Comparison of ENCODE assay signal across 13 cellular contexts in the genomic region with DNA sequence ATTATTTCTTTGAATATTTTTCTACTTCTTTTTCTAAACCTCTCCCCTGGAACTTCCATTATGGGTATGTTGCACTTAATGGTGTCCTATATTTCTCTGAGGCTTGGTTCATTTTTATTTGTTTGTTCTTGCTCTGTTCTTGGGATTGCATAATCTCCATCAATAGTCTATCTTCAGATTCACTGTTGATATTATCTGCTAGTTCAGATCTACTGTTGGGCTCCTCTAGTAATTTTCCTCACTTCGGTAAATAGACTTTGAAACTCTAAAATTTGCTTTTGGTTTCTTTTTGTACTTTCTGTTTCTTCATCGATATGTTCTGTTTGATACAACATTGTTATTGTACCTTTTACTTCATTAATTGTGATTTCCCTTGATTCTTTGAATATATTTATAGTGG.
"Had no signal": no experiment of that assay in that cellular context is flagged by ENCODE, and none has a peak within 500 bp of the region (broad histone marks: within the 10 kb centered on the region; RNA-seq: fewer than 3 reads in every experiment).

No MANE protein-coding gene starts in this region.

- FAIRE-seq: bronchial epithelial cell, pancreas, small intestine had no signal

- H3K27me3 Mint-ChIP-seq: activated naive CD8-positive, alpha-beta T cell treated with anti-CD3 and anti-CD28 coated beads for 36 hours had no signal

- H3K27ac Mint-ChIP-seq: activated naive CD8-positive, alpha-beta T cell treated with anti-CD3 and anti-CD28 coated beads for 36 hours; neural progenitor cell had no signal

- H3K9ac ChIP-seq: neural progenitor cell had no signal

- H3K4me1 Mint-ChIP-seq: neural progenitor cell had no signal

- H3K27ac ChIP-seq: ascending aorta, esophagus squamous epithelium, foreskin keratinocyte, neural progenitor cell, pancreas, tibial nerve, vagina had no signal

- H3K4me1 ChIP-seq: ascending aorta, foreskin keratinocyte, neural progenitor cell, vagina had no signal

- DNase-seq: activated CD4-positive, alpha-beta T cell treated with anti-CD3 and anti-CD28 coated beads for 1 hour; activated naive CD8-positive, alpha-beta T cell treated with anti-CD3 and anti-CD28 coated beads for 36 hours; esophagus squamous epithelium; foreskin keratinocyte; head of caudate nucleus; islet precursor cell; pancreas; small intestine had no signal

- H3K4me3 Mint-ChIP-seq: activated naive CD8-positive, alpha-beta T cell treated with anti-CD3 and anti-CD28 coated beads for 36 hours; neural progenitor cell had no signal

- H3K4me2 ChIP-seq: neural progenitor cell had no signal

- ATAC-seq: foreskin keratinocyte, pancreas had no signal

- H3K4me3 ChIP-seq: ascending aorta, esophagus squamous epithelium, neural progenitor cell, pancreas, tibial nerve, vagina had no signal

- H3K9me3 ChIP-seq: pancreas had no signal

- H2AFZ ChIP-seq: neural progenitor cell had no signal

- H3K27me3 ChIP-seq: ascending aorta, esophagus squamous epithelium, foreskin keratinocyte, neural progenitor cell, pancreas, tibial nerve, vagina had no signal
